Comparison of ENCODE assay signal across 28 cellular contexts in genomic region chr2:192013211-192013610, GRCh38.
"Had no signal": no experiment of that assay in that cellular context is flagged by ENCODE, and none has a peak within 500 bp of the region (broad histone marks: within the 10 kb centered on the region; RNA-seq: fewer than 3 reads in every experiment).

No MANE protein-coding gene starts in this region.

- DNase-seq: naive thymus-derived CD8-positive, alpha-beta T cell; nephron progenitor cell; nucleus accumbens; pancreas; psoas muscle; right cardiac atrium; right lobe of liver; sigmoid colon; small intestine; stimulated activated CD4-positive, alpha-beta T cell treated with anti-CD3 and anti-CD28 coated beads, Interleukin-15, amount 100 ng/mL, for 24 hours; stimulated activated CD4-positive, alpha-beta T cell treated with anti-CD3 and anti-CD28 coated beads, Interleukin-2, amount 100 ng/mL, for 24 hours; stimulated activated CD4-positive, alpha-beta T cell treated with anti-CD3 and anti-CD28 coated beads, Interleukin-2, amount 100 ng/mL, for 48 hours; stimulated activated CD4-positive, alpha-beta T cell treated with anti-CD3 and anti-CD28 coated beads, Interleukin-4, amount 100 ng/mL, for 24 hours; stimulated activated naive B cell treated with anti-CD40 and anti-IgM and Interleukin-4, amounts not matched to agents 10 μg/mL and 1 μg/mL and 100 μg/mL, for 72 hours; stimulated activated naive CD4-positive, alpha-beta T cell treated with Interleukin-2 at 50 U/mL for 16 hours; stomach; testis; tibial artery; transverse colon; upper lobe of left lung had no signal

- H3K4me3 Mint-ChIP-seq: naive thymus-derived CD8-positive, alpha-beta T cell; natural killer cell treated with Interleukin-12 subunit alpha and Interleukin-12 subunit beta and Interleukin-15 and Interleukin-18, amount 100 ng/mL, for 72 hours; nephron progenitor cell; neural crest cell; stimulated activated effector memory CD8-positive, alpha-beta T cell treated with anti-CD3 and anti-CD28 coated beads, Interleukin-12 subunit alpha, Interleukin-12 subunit beta, amount 100 ng/mL, for 72 hours; stimulated activated naive B cell treated with anti-CD40 and anti-IgM and Interleukin-4, amounts not matched to agents 10 μg/mL and 1 μg/mL and 100 μg/mL, for 72 hours; stimulated activated naive CD8-positive, alpha-beta T cell treated with anti-CD3 and anti-CD28 coated beads, Interleukin-15, Interleukin-2, amounts not matched to agents 100 ng/mL and 50 ng/mL, for 24 hours had no signal

- H3K36me3 ChIP-seq: neutrophil, pancreas, right lobe of liver, sigmoid colon, stomach, suprapubic skin, tibial artery, transverse colon, upper lobe of left lung, vagina had no signal

- H3K9me3 Mint-ChIP-seq: naive thymus-derived CD8-positive, alpha-beta T cell; natural killer cell treated with Interleukin-12 subunit alpha and Interleukin-12 subunit beta and Interleukin-15 and Interleukin-18, amount 100 ng/mL, for 72 hours; nephron progenitor cell; neural crest cell; stimulated activated effector memory CD8-positive, alpha-beta T cell treated with anti-CD3 and anti-CD28 coated beads, Interleukin-12 subunit alpha, Interleukin-12 subunit beta, amount 100 ng/mL, for 72 hours; stimulated activated naive B cell treated with anti-CD40 and anti-IgM and Interleukin-4, amounts not matched to agents 10 μg/mL and 1 μg/mL and 100 μg/mL, for 72 hours; stimulated activated naive CD8-positive, alpha-beta T cell treated with anti-CD3 and anti-CD28 coated beads, Interleukin-15, Interleukin-2, amounts not matched to agents 100 ng/mL and 50 ng/mL, for 24 hours had no signal

- H3K27ac Mint-ChIP-seq: naive thymus-derived CD8-positive, alpha-beta T cell; natural killer cell treated with Interleukin-12 subunit alpha and Interleukin-12 subunit beta and Interleukin-15 and Interleukin-18, amount 100 ng/mL, for 72 hours; nephron progenitor cell; stimulated activated effector memory CD8-positive, alpha-beta T cell treated with anti-CD3 and anti-CD28 coated beads, Interleukin-12 subunit alpha, Interleukin-12 subunit beta, amount 100 ng/mL, for 72 hours; stimulated activated naive B cell treated with anti-CD40 and anti-IgM and Interleukin-4, amounts not matched to agents 10 μg/mL and 1 μg/mL and 100 μg/mL, for 72 hours; stimulated activated naive CD8-positive, alpha-beta T cell treated with anti-CD3 and anti-CD28 coated beads, Interleukin-15, Interleukin-2, amounts not matched to agents 100 ng/mL and 50 ng/mL, for 24 hours had no signal

- H3K4me3 ChIP-seq: pancreas, psoas muscle, right lobe of liver, sigmoid colon, stomach, suprapubic skin, testis, tibial artery, transverse colon, upper lobe of left lung, vagina had no signal

- FAIRE-seq: pancreas, urothelium cell line had no signal

- ATAC-seq: naive thymus-derived CD8-positive, alpha-beta T cell; natural killer cell treated with Interleukin-12 subunit alpha and Interleukin-12 subunit beta and Interleukin-15 and Interleukin-18, amount 100 ng/mL, for 72 hours; pancreas; psoas muscle; right cardiac atrium; right lobe of liver; stimulated activated effector memory CD8-positive, alpha-beta T cell treated with anti-CD3 and anti-CD28 coated beads, Interleukin-12 subunit alpha, Interleukin-12 subunit beta, amount 100 ng/mL, for 72 hours; stimulated activated naive B cell treated with anti-CD40 and anti-IgM and Interleukin-4, amounts not matched to agents 10 μg/mL and 1 μg/mL and 100 μg/mL, for 72 hours had no signal

- H3K27me3 ChIP-seq: pancreas, right lobe of liver, sigmoid colon, stomach, suprapubic skin, testis, tibial artery, transverse colon, upper lobe of left lung, vagina had no signal

- H3K27ac ChIP-seq: neutrophil, pancreas, psoas muscle, right lobe of liver, sigmoid colon, stomach, suprapubic skin, testis, tibial artery, transverse colon, upper lobe of left lung, vagina had no signal

- H3K4me1 Mint-ChIP-seq: naive thymus-derived CD8-positive, alpha-beta T cell; nephron progenitor cell; neural crest cell; stimulated activated effector memory CD8-positive, alpha-beta T cell treated with anti-CD3 and anti-CD28 coated beads, Interleukin-12 subunit alpha, Interleukin-12 subunit beta, amount 100 ng/mL, for 72 hours; stimulated activated naive B cell treated with anti-CD40 and anti-IgM and Interleukin-4, amounts not matched to agents 10 μg/mL and 1 μg/mL and 100 μg/mL, for 72 hours had no signal

- H3K36me3 Mint-ChIP-seq: naive thymus-derived CD8-positive, alpha-beta T cell; natural killer cell treated with Interleukin-12 subunit alpha and Interleukin-12 subunit beta and Interleukin-15 and Interleukin-18, amount 100 ng/mL, for 72 hours; stimulated activated effector memory CD8-positive, alpha-beta T cell treated with anti-CD3 and anti-CD28 coated beads, Interleukin-12 subunit alpha, Interleukin-12 subunit beta, amount 100 ng/mL, for 72 hours; stimulated activated naive B cell treated with anti-CD40 and anti-IgM and Interleukin-4, amounts not matched to agents 10 μg/mL and 1 μg/mL and 100 μg/mL, for 72 hours had no signal

- H3K4me1 ChIP-seq: pancreas, psoas muscle, right lobe of liver, stomach, suprapubic skin, testis, tibial artery, vagina had no signal

- H3K27me3 Mint-ChIP-seq: stimulated activated naive B cell treated with anti-CD40 and anti-IgM and Interleukin-4, amounts not matched to agents 10 μg/mL and 1 μg/mL and 100 μg/mL, for 72 hours had no signal

- H3K9me3 ChIP-seq: neutrophil, pancreas, psoas muscle, right lobe of liver, sigmoid colon, stomach, suprapubic skin, testis, tibial artery, transverse colon, upper lobe of left lung, vagina had no signal
